ENCODE assay signal across 14 cellular contexts in genomic region chr4:137663376-137664054, GRCh38.
DNase-seq lines count a peak whose midpoint lies in the region; ATAC-seq and TF ChIP-seq lines count a peak whose summit lies in the region.
"Had no signal": no experiment of that assay in that cellular context is flagged by ENCODE, and none has a peak within 500 bp of the region (broad histone marks: within the 10 kb centered on the region; RNA-seq: fewer than 3 reads in every experiment).

No MANE protein-coding gene starts in this region.

- H3K36me3 ChIP-seq in hepatocyte (replicated peaks; ENCODE audit: insufficient read depth, low read depth), result no peaks in the 10 kb centered on the region

- H3K4me2 ChIP-seq in hepatocyte, result peak overlapping the region; percentile 53

- no peaks in the 10 kb centered on the region for H4K20me1 ChIP-seq in hepatocyte (ENCODE audit: insufficient read depth, poor library complexity, severe bottlenecking)

- peak overlapping the region; percentile 16 for H3K27ac Mint-ChIP-seq in progenitor cell of endocrine pancreas
- H3K27ac Mint-ChIP-seq: activated naive CD8-positive, alpha-beta T cell treated with anti-CD3 and anti-CD28 coated beads, Interleukin-2, amount 50 U/mL, for 24 hours; dendritic cell treated with granulocyte-macrophage colony-stimulating factor and Interleukin-4, amounts not matched to agents 40 ng/mL and 50 ng/mL, for 4 days had no signal

- H3K27me3 ChIP-seq in hepatocyte (no peaks in the 10 kb centered on the region), foreskin keratinocyte (no peaks in the 10 kb centered on the region)

- H3K9me3 Mint-ChIP-seq in progenitor cell of endocrine pancreas (ENCODE audit: low read depth), result no peaks in the 10 kb centered on the region
- H3K9me3 Mint-ChIP-seq: activated naive CD8-positive, alpha-beta T cell treated with anti-CD3 and anti-CD28 coated beads, Interleukin-2, amount 50 U/mL, for 24 hours; dendritic cell treated with granulocyte-macrophage colony-stimulating factor and Interleukin-4, amounts not matched to agents 40 ng/mL and 50 ng/mL, for 4 days had no signal

- H3K79me2 ChIP-seq in hepatocyte, result no peaks in the 10 kb centered on the region

- peaks cover 13% of the 10 kb centered on the region for H3K4me1 Mint-ChIP-seq in progenitor cell of endocrine pancreas (ENCODE audit: low read depth)
- H3K4me1 Mint-ChIP-seq: activated naive CD8-positive, alpha-beta T cell treated with anti-CD3 and anti-CD28 coated beads, Interleukin-2, amount 50 U/mL, for 24 hours had no signal

- no peak for ATAC-seq in GM21515 (IDR thresholded peaks at IDR 0.05; ENCODE audit: unreplicated experiment)
- ATAC-seq in foreskin keratinocyte, result no peak
- ATAC-seq: activated CD4-positive, CD25-positive, alpha-beta regulatory T cell treated with anti-CD3 and anti-CD28 coated beads, Interleukin-2, amount 50 U/mL, for 24 hours; activated naive CD8-positive, alpha-beta T cell treated with anti-CD3 and anti-CD28 coated beads, Interleukin-2, amount 50 U/mL, for 24 hours had no signal

- H2AFZ ChIP-seq in hepatocyte, result no peak overlapping the region

- peaks cover 20% of the 10 kb centered on the region for H3K4me1 ChIP-seq in hepatocyte (ENCODE audit: insufficient read depth)
- H3K4me1 ChIP-seq in foreskin keratinocyte, result peaks cover 12% of the 10 kb centered on the region

- no peaks in the 10 kb centered on the region for H3K27me3 Mint-ChIP-seq in progenitor cell of endocrine pancreas
- H3K27me3 Mint-ChIP-seq: activated naive CD8-positive, alpha-beta T cell treated with anti-CD3 and anti-CD28 coated beads, Interleukin-2, amount 50 U/mL, for 24 hours; dendritic cell treated with granulocyte-macrophage colony-stimulating factor and Interleukin-4, amounts not matched to agents 40 ng/mL and 50 ng/mL, for 4 days had no signal

- no peaks in the 10 kb centered on the region for H3K9me2 ChIP-seq in hepatocyte (replicated peaks; ENCODE audit: insufficient read depth)

- H3K9me3 ChIP-seq in hepatocyte (ENCODE audit: low read depth), result no peaks in the 10 kb centered on the region

- WGBS in hepatocyte (ENCODE audit: low lambda C conversion rate, missing lambda C conversion rate), result 46% methylated on average over 5 of the region's 5 CpGs

- TF ChIP-seq CTCF in hepatocyte (IDR thresholded peaks at IDR 0.05; ENCODE audit: poor library complexity) (no peak), progenitor cell of endocrine pancreas (IDR thresholded peaks at IDR 0.05; ENCODE audit: unreplicated experiment) (no peak), foreskin keratinocyte (conservative IDR thresholded peaks at IDR 0.05) (no peak)

- DNase-seq in HCEC 1CT (peak; percentile 18), amniotic epithelial cell (ENCODE audit: low read depth) (peak; percentile 32), hepatocyte (ENCODE audit: low spot score) (peak; percentile 8), progenitor cell of endocrine pancreas (ENCODE audit: low spot score, unreplicated experiment) (no peak), islet precursor cell (no peak), medulla oblongata (ENCODE audit: extremely low spot score) (no peak), foreskin keratinocyte (no peak)
- DNase-seq: activated naive CD8-positive, alpha-beta T cell treated with anti-CD3 and anti-CD28 coated beads, Interleukin-2, amount 50 U/mL, for 24 hours; Kasumi-1; NCI-H2081 treated with DMSO at 0.1 percent for 48 hours; nucleus accumbens had no signal

- H3K27ac ChIP-seq in hepatocyte, result peak overlapping the region; percentile 87
- H3K27ac ChIP-seq in foreskin keratinocyte, result no peak overlapping the region

- H3K4me3 Mint-ChIP-seq in progenitor cell of endocrine pancreas (ENCODE audit: low read depth), result no peak overlapping the region
- H3K4me3 Mint-ChIP-seq: activated naive CD8-positive, alpha-beta T cell treated with anti-CD3 and anti-CD28 coated beads, Interleukin-2, amount 50 U/mL, for 24 hours; dendritic cell treated with granulocyte-macrophage colony-stimulating factor and Interleukin-4, amounts not matched to agents 40 ng/mL and 50 ng/mL, for 4 days had no signal

- no peaks in the 10 kb centered on the region for H3K36me3 Mint-ChIP-seq in progenitor cell of endocrine pancreas (ENCODE audit: insufficient read depth)

- H3K4me3 ChIP-seq in hepatocyte, result no peak overlapping the region

Comparison
In these comparisons a context has a peak if more than half of its experiments do, and no peak if none do; other contexts are left out.
1. DNase-seq: peak in HCEC 1CT (single experiment), amniotic epithelial cell (single experiment) and hepatocyte (single experiment); none in progenitor cell of endocrine pancreas (single experiment), islet precursor cell (single experiment), medulla oblongata (single experiment) and foreskin keratinocyte (0 of 2).